Comparison of ENCODE assay signal across 14 cellular contexts in genomic region chr11:66265531-66266377, GRCh38. TPM values are rescaled to one million over a fixed set of nuclear protein-coding genes. Genes with fewer than 3 reads are reported as not detected.
"Had no signal": no experiment of that assay in that cellular context is flagged by ENCODE, and none has a peak within 500 bp of the region (broad histone marks: within the 10 kb centered on the region; RNA-seq: fewer than 3 reads in every experiment).

No MANE protein-coding gene starts in this region.

- H3K27me3 ChIP-seq: foreskin keratinocyte, heart left ventricle, stomach had no signal

- H3K4me3 ChIP-seq: mucosa of descending colon, prostate gland had no signal

- H3K9me3 ChIP-seq: heart left ventricle, mucosa of descending colon, prostate gland, stomach had no signal

- H3K27ac ChIP-seq: foreskin keratinocyte, parathyroid adenoma had no signal

- FAIRE-seq: endometrium, urothelium cell line had no signal

- H2AFZ ChIP-seq: parathyroid adenoma had no signal

- DNase-seq: foreskin keratinocyte, heart left ventricle, hippocampal formation, kidney glomerular epithelial cell had no signal

- ATAC-seq: foreskin keratinocyte; heart left ventricle; mucosa of descending colon; naive thymus-derived CD8-positive, alpha-beta T cell; sciatic nerve had no signal

- H3K9ac ChIP-seq: parathyroid adenoma had no signal

- H3K79me2 ChIP-seq: parathyroid adenoma had no signal

RNA-seq across cellular contexts. Expression of gene CNIH2, which starts 12.2 kb away (rescaled TPM):
- total RNA-seq: liver, stomach had no signal
- polyA plus RNA-seq: naive thymus-derived CD8-positive, alpha-beta T cell had no signal

RNA-seq across cellular contexts. Expression of gene TMEM151A, which starts 25.9 kb away (rescaled TPM):
- total RNA-seq: lung microvascular endothelial cell had no signal
- polyA plus RNA-seq: naive thymus-derived CD8-positive, alpha-beta T cell had no signal
